Comparison of ENCODE assay signal across 20 cellular contexts in the genomic region with DNA sequence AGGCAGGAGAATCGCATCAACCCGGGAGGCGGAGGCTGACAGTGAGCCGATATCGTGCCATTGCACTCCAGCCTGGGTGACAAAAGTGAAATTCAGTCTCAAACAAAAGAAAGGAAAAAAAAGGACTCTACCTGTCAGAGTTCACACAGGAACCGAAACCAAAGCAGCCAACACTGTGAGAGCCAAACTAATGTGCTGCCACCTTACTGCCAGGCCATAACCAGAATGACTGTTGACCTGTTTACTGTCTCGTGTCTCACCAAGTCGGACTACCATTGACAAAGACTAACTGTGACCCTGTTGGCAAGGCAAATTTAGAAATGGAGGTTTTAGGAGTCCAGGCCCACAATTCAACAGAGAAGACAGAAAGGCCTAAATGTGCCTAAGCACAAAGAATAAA.
A peak's percentile ranks its signal among the peaks of the same experiment; 100 is the strongest.
DNase-seq lines count a peak whose midpoint lies in the region; ATAC-seq and TF ChIP-seq lines count a peak whose summit lies in the region.
"Had no signal": no experiment of that assay in that cellular context is flagged by ENCODE, and none has a peak within 500 bp of the region (broad histone marks: within the 10 kb centered on the region; RNA-seq: fewer than 3 reads in every experiment).

No MANE protein-coding gene starts in this region.

- no TSS peak for BruUV-seq in A673 (replicated peaks; lab: Mats Ljungman, UMichigan)

- H3K4me3 Mint-ChIP-seq in memory B cell, result no peak overlapping the region
- H3K4me3 Mint-ChIP-seq: activated naive CD8-positive, alpha-beta T cell treated with anti-CD3 and anti-CD28 coated beads, Interleukin-2, amount 10 ng/mL, durations not matched to agents 7 days and 5 days had no signal

- WGBS in body of pancreas, 2 donors, result 83 to 92% methylated on average over 8 of the region's 8 CpGs

- POLR2A ChIA-PET in A673 (lab: Charles Lee; ENCODE audit: low non-redundant PET), result no interaction called here

- no peaks in the 10 kb centered on the region for H3K27me3 ChIP-seq in body of pancreas
- H3K27me3 ChIP-seq in A673 (replicated peaks; ENCODE audit: insufficient read depth, low read depth, low read length, poor library complexity), result no peaks in the 10 kb centered on the region
- H3K27me3 ChIP-seq: cardiac muscle cell had no signal

- ATAC-seq in GM18867 (IDR thresholded peaks at IDR 0.05; ENCODE audit: unreplicated experiment) (peak; percentile 100), GM21529 (IDR thresholded peaks at IDR 0.05; ENCODE audit: unreplicated experiment) (peak; percentile 68), HG03060 (IDR thresholded peaks at IDR 0.05; ENCODE audit: low read depth, unreplicated experiment) (peak; percentile 91), memory B cell (ENCODE audit: low read depth) (peak; percentile 80), body of pancreas (no peak)
- ATAC-seq: stimulated activated naive CD8-positive, alpha-beta T cell treated with anti-CD3 and anti-CD28 coated beads, Interleukin-15, Interleukin-2, amounts not matched to agents 100 U/mL and 50 U/mL, for 24 hours had no signal

- no peaks in the 10 kb centered on the region for H3K4me1 ChIP-seq in body of pancreas
- no peaks in the 10 kb centered on the region for H3K4me1 ChIP-seq in A673 (ENCODE audit: insufficient read depth, low read length, poor library complexity, severe bottlenecking)

- DNase-seq in memory B cell (ENCODE audit: low spot score in 2 of 2) (no peak), NCI-H1048 (lab: John Stamatoyannopoulos, UW) (no peak), body of pancreas (no peak), A673 (ENCODE audit: low spot score) (no peak)
- DNase-seq: activated CD4-positive, alpha-beta T cell treated with anti-CD3 and anti-CD28 coated beads for 48 hours; activated naive CD8-positive, alpha-beta T cell treated with anti-CD3 and anti-CD28 coated beads, Interleukin-2, amount 10 ng/mL, durations not matched to agents 7 days and 5 days; AML-193; effector CD8-positive, alpha-beta T cell; hippocampal formation; KBM-7; NCI-H1105 treated with DMSO at 0.1 percent for 48 hours; NCI-H345; nucleus accumbens; SIG-M5; stimulated activated naive CD8-positive, alpha-beta T cell treated with anti-CD3 and anti-CD28 coated beads, Interleukin-15, Interleukin-2, amounts not matched to agents 100 U/mL and 50 U/mL, for 24 hours; T1000 had no signal

- H3K36me3 ChIP-seq in body of pancreas (replicated peaks in 1 of 2; ENCODE audit: insufficient read depth in 1 of 2, low read depth in 2 of 2), result no peaks in the 10 kb centered on the region
- no peaks in the 10 kb centered on the region for H3K36me3 ChIP-seq in A673 (ENCODE audit: insufficient read depth, low read length, poor library complexity, severe bottlenecking)
- H3K36me3 ChIP-seq: cardiac muscle cell had no signal

- no peak overlapping the region for H3K27ac ChIP-seq in body of pancreas
- no peak overlapping the region for H3K27ac ChIP-seq in A673 (ENCODE audit: low read depth, low read length, poor library complexity, severe bottlenecking)
- H3K27ac ChIP-seq: cardiac muscle cell had no signal

- peaks cover 1% of the 10 kb centered on the region for H3K9me3 Mint-ChIP-seq in memory B cell

- H3K36me3 Mint-ChIP-seq in memory B cell, result no peaks in the 10 kb centered on the region

- intact Hi-C loops in body of pancreas (cut with DNase I), result no loop called here
- intact Hi-C loops in A673 (cut with micrococcal nuclease; ENCODE audit: unreplicated experiment), result no loop called here

- TF ChIP-seq POLR2A in body of pancreas (IDR thresholded peaks at IDR 0.05), result no peak

- peaks cover 4% of the 10 kb centered on the region for H3K4me1 Mint-ChIP-seq in memory B cell
- H3K4me1 Mint-ChIP-seq: activated naive CD8-positive, alpha-beta T cell treated with anti-CD3 and anti-CD28 coated beads, Interleukin-2, amount 10 ng/mL, durations not matched to agents 7 days and 5 days had no signal

- no peak overlapping the region for H3K4me3 ChIP-seq in body of pancreas
- H3K4me3 ChIP-seq in A673 (ENCODE audit: low read depth, low read length, poor library complexity, severe bottlenecking), result no peak overlapping the region
- H3K4me3 ChIP-seq: cardiac muscle cell had no signal

- peaks cover 4% of the 10 kb centered on the region for H3K27me3 Mint-ChIP-seq in memory B cell

- H3K9me3 ChIP-seq in body of pancreas, result peaks cover 0 to 9% (median 0%) of the 10 kb centered on the region in 3 donors
- no peaks in the 10 kb centered on the region for H3K9me3 ChIP-seq in A673 (ENCODE audit: low read depth, low read length, poor library complexity, severe bottlenecking)

- CTCF ChIA-PET in A673 (lab: Charles Lee), result no interaction called here

- H3K27ac Mint-ChIP-seq in memory B cell, result no peak overlapping the region
- H3K27ac Mint-ChIP-seq: activated naive CD8-positive, alpha-beta T cell treated with anti-CD3 and anti-CD28 coated beads, Interleukin-2, amount 10 ng/mL, durations not matched to agents 7 days and 5 days had no signal

- TF ChIP-seq CTCF in body of pancreas (IDR thresholded peaks at IDR 0.05) (no peak), A673 (conservative IDR thresholded peaks at IDR 0.05; ENCODE audit: low read depth, low read length) (no peak)
